10 cellular contexts compared by ENCODE assay signal in genomic region chr6:83984411-83984810, GRCh38. TPM values are rescaled to one million over a fixed set of nuclear protein-coding genes. Genes with fewer than 3 reads are reported as not detected.
"Had no signal": no experiment of that assay in that cellular context is flagged by ENCODE, and none has a peak within 500 bp of the region (broad histone marks: within the 10 kb centered on the region; RNA-seq: fewer than 3 reads in every experiment).

No MANE protein-coding gene starts in this region.

- H3K9ac ChIP-seq: GM23248 had no signal

- DNase-seq: GM23248, GOT3, H7, HFFc6 had no signal

- H3K27ac ChIP-seq: GM23248, HL-60 had no signal

- ATAC-seq: HCT116, HepG2 had no signal

- H3K4me3 ChIP-seq: GM23248, HAP-1 had no signal

- H3K36me3 ChIP-seq: HAP-1 had no signal

- H2AFZ ChIP-seq: GM23248 had no signal

- H3K4me1 ChIP-seq: HAP-1 had no signal

- FAIRE-seq: HepG2 had no signal

RNA-seq across cellular contexts. Expression of gene MRAP2, which starts 49.2 kb away (rescaled TPM):
- total RNA-seq: H4 had no signal
- polyA plus RNA-seq: IgD-negative memory B cell had no signal
